Comparison of ENCODE assay signal across 16 cellular contexts in genomic region chr16:88500255-88500661, GRCh38. TPM values are rescaled to one million over a fixed set of nuclear protein-coding genes. Genes with fewer than 3 reads are reported as not detected.
DNase-seq lines count a peak whose midpoint lies in the region; ATAC-seq and TF ChIP-seq lines count a peak whose summit lies in the region.
"Had no signal": no experiment of that assay in that cellular context is flagged by ENCODE, and none has a peak within 500 bp of the region (broad histone marks: within the 10 kb centered on the region; RNA-seq: fewer than 3 reads in every experiment).

No MANE protein-coding gene starts in this region.

- TF ChIP-seq EP300 in stomach (IDR thresholded peaks at IDR 0.05) = no peak

- peak overlapping the region; percentile 71 to 81 for H3K27ac ChIP-seq in right atrium auricular region
- peak overlapping the region; percentile 63 to 88 (median 85) for H3K27ac ChIP-seq in stomach
- H3K27ac ChIP-seq: 22Rv1 had no signal

- peak overlapping the region in 1 of 2 donors; percentile 3 for H3K4me3 ChIP-seq in right atrium auricular region
- H3K4me3 ChIP-seq in stomach = peak overlapping the region in 2 of 4 donors; percentile 1 to 13

- H3K27me3 ChIP-seq in right atrium auricular region (no peaks in the 10 kb centered on the region), stomach (peaks cover 0 to 32% (median 0%) of the 10 kb centered on the region in 3 donors)

- no peak for TF ChIP-seq POLR2A in stomach (IDR thresholded peaks at IDR 0.05)

- intact Hi-C loops in Right ventricle myocardium inferior (cut with DNase I) = no loop called here
- intact Hi-C loops in cardiac septum (cut with DNase I) = no loop called here
- intact Hi-C loops in stomach (cut with DNase I; ENCODE audit: low total_unique reads) = no loop called here

- ATAC-seq in Right ventricle myocardium inferior (peak; percentile 70), HG03342 (IDR thresholded peaks at IDR 0.05; ENCODE audit: unreplicated experiment) (no peak), GM18907 (IDR thresholded peaks at IDR 0.05; ENCODE audit: unreplicated experiment) (no peak)

- H3K36me3 ChIP-seq in right atrium auricular region (no peaks in the 10 kb centered on the region), stomach (peaks cover 0 to 5% (median 0%) of the 10 kb centered on the region in 4 donors)

- DNase-seq in Right ventricle myocardium inferior (ENCODE audit: missing footprints) = no peak
- DNase-seq in cardiac septum (ENCODE audit: low spot score) = no peak
- DNase-seq in right atrium auricular region (ENCODE audit: low spot score) = no peak
- DNase-seq in myocyte (ENCODE audit: low read depth) = peak; percentile 56
- DNase-seq in stomach = peak; percentile 74
- DNase-seq in NCI-H1417 treated with DMSO at 0.1 percent for 48 hours (lab: John Stamatoyannopoulos, UW) = no peak
- DNase-seq: DMS 273 treated with DMSO at 0.1 percent for 48 hours, EL, HFFc6, NCI-H1048, NCI-H2107, NCI-H446 treated with DMSO at 0.1 percent for 48 hours, NCI-H774 had no signal

- H3K4me1 ChIP-seq in right atrium auricular region = peaks cover 0 to 32% of the 10 kb centered on the region in 2 donors
- H3K4me1 ChIP-seq in stomach = peaks cover 62 to 85% (median 78%) of the 10 kb centered on the region in 4 donors

- H3K9me3 ChIP-seq in right atrium auricular region = no peaks in the 10 kb centered on the region
- no peaks in the 10 kb centered on the region for H3K9me3 ChIP-seq in stomach

- 28 to 82% (median 53%) methylated on average over 3 to 17 of the region's 17 CpGs for WGBS in stomach, 5 donors

- TF ChIP-seq CTCF in right atrium auricular region (IDR thresholded peaks at IDR 0.05) = no peak
- TF ChIP-seq CTCF in stomach (IDR thresholded peaks at IDR 0.05) = no peak

RNA-seq across cellular contexts. Expression of gene ZFPM1, which starts 47.2 kb away (rescaled TPM):
- total RNA-seq in Right ventricle myocardium inferior (4.1 TPM), cardiac septum (9.6 TPM), right atrium auricular region (1 to 10 TPM; 1.7 to 2.4 TPM), myocyte (0.70 and 0.94 TPM in 2 replicates), stomach (10 to 100 TPM in 4 of 5 donors, 1 to 10 TPM in 1; 3.9 to 85.7 (median 20.5) TPM)
- polyA plus RNA-seq in myocyte (2012) = 3.3 TPM
- polyA plus RNA-seq in stomach = 10 to 100 TPM in 1 of 3 donors, 1 to 10 TPM in 2; 4.1 to 10.6 (median 4.2) TPM

Comparison
In these comparisons a context has a peak if more than half of its experiments do, and no peak if none do; other contexts are left out.
1. DNase-seq: peak in myocyte (single experiment) and stomach (single experiment); none in Right ventricle myocardium inferior (single experiment), cardiac septum (single experiment), right atrium auricular region (single experiment) and NCI-H1417 treated with DMSO at 0.1 percent for 48 hours (single experiment).